ENCODE assay signal across 13 cellular contexts in genomic region chr18:79516441-79516931, GRCh38.
DNase-seq lines count a peak whose midpoint lies in the region; ATAC-seq and TF ChIP-seq lines count a peak whose summit lies in the region.
"Had no signal": no experiment of that assay in that cellular context is flagged by ENCODE, and none has a peak within 500 bp of the region (broad histone marks: within the 10 kb centered on the region; RNA-seq: fewer than 3 reads in every experiment).

No MANE protein-coding gene starts in this region.

- H3K27me3 ChIP-seq in H7 (ENCODE audit: control insufficient read depth, insufficient read depth, low read length) (no peaks in the 10 kb centered on the region), sigmoid colon (no peaks in the 10 kb centered on the region), psoas muscle (ENCODE audit: insufficient read depth in 3 of 3, low read length in 2 of 3) (no peaks in the 10 kb centered on the region)
- H3K27me3 ChIP-seq: hepatocyte, pancreas had no signal

- H3K4me1 ChIP-seq in sigmoid colon (peaks cover 0 to 6% (median 0%) of the 10 kb centered on the region in 4 donors), psoas muscle (peaks cover 7% of the 10 kb centered on the region)
- H3K4me1 ChIP-seq: pancreas had no signal

- TF ChIP-seq EP300 in sigmoid colon (IDR thresholded peaks at IDR 0.05), result no peak

- intact Hi-C loops in sigmoid colon (cut with DNase I), result no loop called here
- intact Hi-C loops in psoas muscle (cut with DNase I), result no loop called here

- H3K9me3 ChIP-seq in sigmoid colon, result no peaks in the 10 kb centered on the region
- H3K9me3 ChIP-seq in psoas muscle, result no peaks in the 10 kb centered on the region
- H3K9me3 ChIP-seq: pancreas had no signal

- TF ChIP-seq CTCF in sigmoid colon (IDR thresholded peaks at IDR 0.05) (no peak), psoas muscle (IDR thresholded peaks at IDR 0.05) (no peak)

- H3K27ac ChIP-seq in sigmoid colon, result no peak overlapping the region
- H3K27ac ChIP-seq in psoas muscle, result no peak overlapping the region
- H3K27ac ChIP-seq: hepatocyte, pancreas had no signal

- WGBS in sigmoid colon, 2 donors, result 80 to 91% methylated on average over 20 of the region's 20 CpGs
- WGBS in psoas muscle, 3 donors, result 93 to 95% (median 94%) methylated on average over 20 of the region's 20 CpGs

- no peak overlapping the region for H3K4me3 ChIP-seq in H7 (ENCODE audit: insufficient read depth, low read depth, low read length)
- H3K4me3 ChIP-seq in sigmoid colon, result no peak overlapping the region
- no peak overlapping the region for H3K4me3 ChIP-seq in psoas muscle
- H3K4me3 ChIP-seq: hepatocyte, pancreas had no signal

- DNase-seq in H7, result peak; percentile 37
- DNase-seq in activated CD4-positive, alpha-beta T cell treated with anti-CD3 and anti-CD28 coated beads for 48 hours, result peak; percentile 39
- DNase-seq in central memory CD4-positive, alpha-beta T cell, result peak; percentile 66
- DNase-seq in sigmoid colon, result peak; percentile 46
- no peak for DNase-seq in GF-D8 (lab: John Stamatoyannopoulos, UW)
- DNase-seq in psoas muscle, result no peak
- DNase-seq in medulla oblongata (ENCODE audit: extremely low spot score), result no peak
- DNase-seq: C1 segment of cervical spinal cord, NCI-H524, SHP77 treated with DMSO at 0.1 percent for 48 hours had no signal

- ATAC-seq in GM18498 (IDR thresholded peaks at IDR 0.05; ENCODE audit: unreplicated experiment) (no peak), psoas muscle (no peak)

- H3K36me3 ChIP-seq in H7 (replicated peaks; ENCODE audit: control insufficient read depth, insufficient read depth, low read length) (no peaks in the 10 kb centered on the region), sigmoid colon (peaks cover 0 to 19% (median 6%) of the 10 kb centered on the region in 4 donors), psoas muscle (ENCODE audit: insufficient read depth in 1 of 2, low read depth in 1 of 2) (peaks cover 3 to 10% of the 10 kb centered on the region in 2 donors)
- H3K36me3 ChIP-seq: pancreas had no signal

- TF ChIP-seq POLR2A in sigmoid colon (IDR thresholded peaks at IDR 0.05), result no peak

Comparison
In these comparisons a context has a peak if more than half of its experiments do, and no peak if none do; other contexts are left out.
1. DNase-seq: peak in H7 (single experiment), activated CD4-positive, alpha-beta T cell treated with anti-CD3 and anti-CD28 coated beads for 48 hours (single experiment), central memory CD4-positive, alpha-beta T cell (single experiment) and sigmoid colon (single experiment); none in GF-D8 (single experiment), psoas muscle (0 of 2) and medulla oblongata (single experiment).